ENCODE assay signal across 8 cellular contexts in the genomic region with DNA sequence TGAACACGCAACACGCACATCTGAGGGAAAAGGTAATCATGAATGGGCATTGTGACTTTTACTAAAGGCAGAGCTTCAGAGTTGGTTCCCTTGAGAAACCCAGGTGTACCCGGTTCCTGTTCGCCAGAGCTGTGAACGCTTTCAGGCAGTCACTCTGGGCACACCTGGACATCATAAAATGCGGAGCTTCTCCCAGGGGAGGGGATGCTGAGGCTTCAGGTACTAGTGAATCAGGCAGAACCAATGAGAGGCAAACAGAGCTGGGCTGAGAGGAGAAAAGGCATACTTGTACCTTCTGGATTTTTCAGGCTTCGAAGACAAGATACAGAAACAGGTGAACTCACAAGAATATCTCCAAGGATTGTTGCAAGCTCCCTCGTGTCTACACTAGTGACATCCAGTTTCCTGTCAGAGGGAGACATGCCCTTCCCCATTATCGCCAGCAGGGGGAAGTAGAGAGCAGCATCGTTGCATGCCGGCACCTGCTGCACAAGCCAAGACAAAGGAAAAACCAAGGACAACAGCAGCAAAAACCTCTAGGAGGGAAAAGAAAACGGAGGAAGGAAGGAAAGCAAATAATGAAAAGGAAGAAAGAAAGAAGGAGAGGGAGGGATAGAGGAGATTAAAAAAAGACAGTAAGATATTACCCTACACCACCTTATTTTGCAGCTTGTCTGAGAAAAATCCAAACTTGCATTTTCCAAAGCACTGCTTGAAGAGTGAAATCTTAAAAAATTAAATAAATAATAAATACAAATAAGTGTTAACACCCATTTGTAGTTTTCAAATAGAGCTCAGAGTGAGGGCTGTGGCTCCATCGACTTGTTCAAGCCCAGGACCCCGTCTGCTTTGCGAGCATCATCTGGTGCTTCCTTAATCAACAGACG. TPM values are rescaled to one million over a fixed set of nuclear protein-coding genes. Genes with fewer than 3 reads are reported as not detected.
DNase-seq lines count a peak whose midpoint lies in the region; ATAC-seq and TF ChIP-seq lines count a peak whose summit lies in the region.

No MANE protein-coding gene starts in this region.

- H3K36me3 ChIP-seq in Panc1 (ENCODE audit: control insufficient read depth, insufficient read depth, low read length) (no peaks in the 10 kb centered on the region), fibroblast of lung (ENCODE audit: control insufficient read depth, insufficient read depth, low read length) (no peaks in the 10 kb centered on the region)

- intact Hi-C loops in Panc1 (cut with micrococcal nuclease; ENCODE audit: unreplicated experiment) = loop anchor here (1.0 kb wide), 1 partner anchor 206 kb away; no protein-coding TSS in a partner anchor

- no peak overlapping the region for H3K4me2 ChIP-seq in fibroblast of lung (ENCODE audit: extremely low read depth, insufficient read depth, low read length)

- no TSS peak for BruUV-seq in Panc1 (replicated peaks; lab: Mats Ljungman, UMichigan)

- H3K4me3 ChIP-seq in AG04449 (ENCODE audit: low read depth, low read length) (no peak overlapping the region), Panc1 (ENCODE audit: low read depth in 2 of 2, low read length in 2 of 2) (no peak overlapping the region), fibroblast of lung (replicated peaks in 1 of 4; ENCODE audit: control extremely low read depth in 1 of 4, insufficient read depth in 1 of 4, low read depth in 3 of 4, low read length in 4 of 4) (no peak overlapping the region)
- H3K4me3 ChIP-seq in Jurkat, Clone E6-1 (ENCODE audit: low read length) = no peak overlapping the region; the same call in 1 of the 2 replicates

- no peaks in the 10 kb centered on the region for H3K79me2 ChIP-seq in fibroblast of lung (ENCODE audit: control insufficient read depth, insufficient read depth, low read length)

- in situ Hi-C loops in Panc1 (cut with HindIII; ENCODE audit: low pct_unique_long_range_greater_than_20kb, low sequenced_read_pairs) = no loop called here

- H3K9me3 Mint-ChIP-seq in nephron progenitor cell = no peaks in the 10 kb centered on the region
- H3K9me3 Mint-ChIP-seq in stimulated activated naive CD8-positive, alpha-beta T cell treated with anti-CD3 and anti-CD28 coated beads, Interleukin-15, Interleukin-2, amounts not matched to agents 100 ng/mL and 50 ng/mL, for 24 hours = no peaks in the 10 kb centered on the region

- peak; percentile 57 for ATAC-seq in GM18517 (IDR thresholded peaks at IDR 0.05; ENCODE audit: unreplicated experiment)
- ATAC-seq in Panc1 = peak; percentile 77

- no peak overlapping the region for H2AFZ ChIP-seq in fibroblast of lung (ENCODE audit: low read length)

- H3K4me3 Mint-ChIP-seq in nephron progenitor cell = no peak overlapping the region
- peak overlapping the region; percentile 47 for H3K4me3 Mint-ChIP-seq in stimulated activated naive CD8-positive, alpha-beta T cell treated with anti-CD3 and anti-CD28 coated beads, Interleukin-15, Interleukin-2, amounts not matched to agents 100 ng/mL and 50 ng/mL, for 24 hours

- peaks cover 57% of the 10 kb centered on the region for H3K27me3 Mint-ChIP-seq in nephron progenitor cell (ENCODE audit: low read depth, poor library complexity)
- H3K27me3 Mint-ChIP-seq in stimulated activated naive CD8-positive, alpha-beta T cell treated with anti-CD3 and anti-CD28 coated beads, Interleukin-15, Interleukin-2, amounts not matched to agents 100 ng/mL and 50 ng/mL, for 24 hours = peaks cover 39% of the 10 kb centered on the region

- peaks cover 5% of the 10 kb centered on the region for H3K4me1 Mint-ChIP-seq in nephron progenitor cell
- peaks cover 21% of the 10 kb centered on the region for H3K4me1 Mint-ChIP-seq in stimulated activated naive CD8-positive, alpha-beta T cell treated with anti-CD3 and anti-CD28 coated beads, Interleukin-15, Interleukin-2, amounts not matched to agents 100 ng/mL and 50 ng/mL, for 24 hours (ENCODE audit: low read depth)

- peak; percentile 95 for TF ChIP-seq CTCF in AG04449 (IDR thresholded peaks at IDR 0.05; ENCODE audit: insufficient read depth, low read length, missing control alignments)
- TF ChIP-seq CTCF in Panc1 (IDR thresholded peaks at IDR 0.05) = peak; percentile 99
- peak; percentile 98 to 99 for TF ChIP-seq CTCF in fibroblast of lung (conservative IDR thresholded peaks at IDR 0.05 in 1 of 2, IDR thresholded peaks at IDR 0.05 in 1 of 2; ENCODE audit: low read depth in 1 of 2, low read length in 2 of 2)
- peak; percentile 99 for TF ChIP-seq CTCF in nephron progenitor cell (IDR thresholded peaks at IDR 0.05)

- H3K9me3 ChIP-seq in Panc1 (ENCODE audit: control insufficient read depth, insufficient read depth, low read depth, low read length) (no peaks in the 10 kb centered on the region), fibroblast of lung (ENCODE audit: control insufficient read depth, insufficient read depth, low read depth, low read length) (no peaks in the 10 kb centered on the region)

- POLR2A ChIA-PET in AG04449 (lab: Yijun Ruan, JAX) (interaction anchor here (1.0 to 2.6 kb wide), 2 partner anchors 169 to 176 kb away, joined by 3 to 15 read pairs; partner anchors contain the start of gene EIF4A2), Panc1 (lab: Charles Lee) (interaction anchor here (0.7 kb wide), 1 partner anchor 462 kb away, joined by 3 read pairs; no protein-coding TSS in a partner anchor)

- no peak overlapping the region for H3K9ac ChIP-seq in fibroblast of lung (ENCODE audit: insufficient read depth, low read length)

- H3K4me1 ChIP-seq in Panc1 (ENCODE audit: control insufficient read depth, insufficient read depth, low read length) (0 out of 2 replicates have a peak, but pooled peaks cover 6% of the 10 kb centered on the region), fibroblast of lung (ENCODE audit: control insufficient read depth, extremely low read depth, insufficient read depth, low read length) (no peaks in the 10 kb centered on the region)

- no peaks in the 10 kb centered on the region for H3K36me3 Mint-ChIP-seq in nephron progenitor cell (ENCODE audit: low read depth)
- no peaks in the 10 kb centered on the region for H3K36me3 Mint-ChIP-seq in stimulated activated naive CD8-positive, alpha-beta T cell treated with anti-CD3 and anti-CD28 coated beads, Interleukin-15, Interleukin-2, amounts not matched to agents 100 ng/mL and 50 ng/mL, for 24 hours (ENCODE audit: low read depth)

- no peak for DNase-seq in AG04449 (ENCODE audit: low read depth, low spot score)
- peak; percentile 75 for DNase-seq in Jurkat, Clone E6-1 (ENCODE audit: low read depth, low spot score)
- peak; percentile 78 for DNase-seq in Panc1 (ENCODE audit: low read depth, low spot score)
- peak; percentile 74 for DNase-seq in activated T-cell treated with anti-CD3 and anti-CD28 coated beads, Interleukin-2, amount 50 U/mL, for 1 hour
- DNase-seq in fibroblast of lung (ENCODE audit: low read depth in 2 of 2) = peak; percentile 42 to 66
- DNase-seq in nephron progenitor cell = peak; percentile 82

- H4K20me1 ChIP-seq in fibroblast of lung (ENCODE audit: control insufficient read depth, extremely low read depth, insufficient read depth, low read length) = no peaks in the 10 kb centered on the region

- peaks cover 12% of the 10 kb centered on the region for H3K27me3 ChIP-seq in Panc1 (ENCODE audit: control insufficient read depth, insufficient read depth, low read length)
- peaks cover 9% of the 10 kb centered on the region for H3K27me3 ChIP-seq in fibroblast of lung (ENCODE audit: control insufficient read depth, insufficient read depth, low read length)

- H3K27ac ChIP-seq in Panc1 (ENCODE audit: low read length) (no peak overlapping the region), fibroblast of lung (ENCODE audit: insufficient read depth, low read length) (no peak overlapping the region)

- CTCF ChIA-PET in AG04449 (lab: Yijun Ruan, JAX) = interaction anchor here (0.6 to 8.8 kb wide), 42 partner anchors 9 to 1102 kb away, joined by 3 to 193 read pairs (median 5); partner anchors contain the start of genes CRYGS, DNAJB11, EIF4A2 and FETUB
- CTCF ChIA-PET in Panc1 (lab: Charles Lee) = interaction anchor here (0.5 to 1.1 kb wide), 10 partner anchors 10 to 207 kb away, joined by 3 to 17 read pairs (median 4); partner anchors contain the start of genes DNAJB11 and EIF4A2

- no peak overlapping the region for H3K27ac Mint-ChIP-seq in nephron progenitor cell
- peak overlapping the region; percentile 71 for H3K27ac Mint-ChIP-seq in stimulated activated naive CD8-positive, alpha-beta T cell treated with anti-CD3 and anti-CD28 coated beads, Interleukin-15, Interleukin-2, amounts not matched to agents 100 ng/mL and 50 ng/mL, for 24 hours

RNA-seq across cellular contexts. Expression of gene AHSG, which starts 2.0 kb away (rescaled TPM):
- not detected for polyA plus RNA-seq in Jurkat, Clone E6-1 (2012; ENCODE audit: insufficient read depth, insufficient read length)
- total RNA-seq in Panc1 (2021; ENCODE audit: unreplicated experiment) (0.85 TPM), fibroblast of lung (not detected in 2 replicates)
- polyA plus RNA-seq in Panc1 (2012; ENCODE audit: insufficient read length) = not detected
- not detected in 2 replicates for polyA plus RNA-seq in fibroblast of lung
- not detected in 2 replicates for polyA plus RNA-seq in fibroblast of lung (2012)
- polyA minus RNA-seq in fibroblast of lung (ENCODE audit: low replicate concordance) = 2.4 and 3.2 TPM in 2 replicates

RNA-seq across cellular contexts. Expression of gene FETUB, which starts 25.4 kb away (rescaled TPM):
- not detected for polyA plus RNA-seq in Jurkat, Clone E6-1 (2012; ENCODE audit: insufficient read depth, insufficient read length)
- total RNA-seq in Panc1 (2021; ENCODE audit: unreplicated experiment) (not detected), fibroblast of lung (not detected in 2 replicates)
- not detected for polyA plus RNA-seq in Panc1 (2012; ENCODE audit: insufficient read length)
- not detected in 2 replicates for polyA plus RNA-seq in fibroblast of lung
- not detected in 2 replicates for polyA plus RNA-seq in fibroblast of lung (2012)
- polyA minus RNA-seq in fibroblast of lung (ENCODE audit: low replicate concordance) = not detected in 2 replicates

RNA-seq across cellular contexts. Expression of gene DNAJB11, which starts 44.3 kb away (rescaled TPM):
- polyA plus RNA-seq in Jurkat, Clone E6-1 (2012; ENCODE audit: insufficient read depth, insufficient read length) = 57.3 TPM
- total RNA-seq in Panc1 (2021; ENCODE audit: unreplicated experiment) = 87.9 TPM
- polyA plus RNA-seq in Panc1 (2012; ENCODE audit: insufficient read length) = 81.7 TPM
- total RNA-seq in fibroblast of lung = 33.1 and 37.5 TPM in 2 replicates
- 59.1 and 70.0 TPM in 2 replicates for polyA plus RNA-seq in fibroblast of lung
- 66.1 and 73.5 TPM in 2 replicates for polyA plus RNA-seq in fibroblast of lung (2012)
- 4.5 and 7.5 TPM in 2 replicates for polyA minus RNA-seq in fibroblast of lung (ENCODE audit: low replicate concordance)

RNA-seq across cellular contexts. Expression of gene TBCCD1, which starts 47.7 kb away (rescaled TPM):
- 25.2 TPM for polyA plus RNA-seq in Jurkat, Clone E6-1 (2012; ENCODE audit: insufficient read depth, insufficient read length)
- total RNA-seq in Panc1 (2021; ENCODE audit: unreplicated experiment) (14.5 TPM), fibroblast of lung (13.1 and 13.7 TPM in 2 replicates)
- polyA plus RNA-seq in Panc1 (2012; ENCODE audit: insufficient read length) = 8.3 TPM
- 12.3 and 16.8 TPM in 2 replicates for polyA plus RNA-seq in fibroblast of lung
- polyA plus RNA-seq in fibroblast of lung (2012) = 6.1 and 7.3 TPM in 2 replicates
- 2.9 and 11.5 TPM in 2 replicates for polyA minus RNA-seq in fibroblast of lung (ENCODE audit: low replicate concordance)

RNA-seq across cellular contexts. Expression of gene HRG, which starts 51.0 kb away (rescaled TPM):
- not detected for polyA plus RNA-seq in Jurkat, Clone E6-1 (2012; ENCODE audit: insufficient read depth, insufficient read length)
- total RNA-seq in Panc1 (2021; ENCODE audit: unreplicated experiment) (not detected), fibroblast of lung (not detected in 2 replicates)
- not detected for polyA plus RNA-seq in Panc1 (2012; ENCODE audit: insufficient read length)
- not detected in 2 replicates for polyA plus RNA-seq in fibroblast of lung
- polyA plus RNA-seq in fibroblast of lung (2012) = not detected in 2 replicates
- polyA minus RNA-seq in fibroblast of lung (ENCODE audit: low replicate concordance) = not detected in 2 replicates
